Comparison of ENCODE assay signal across 2 cellular contexts in genomic region chr19:32744555-32745325, GRCh38.
TF ChIP-seq lines count a peak whose summit lies in the region.

No MANE protein-coding gene starts in this region.

TF ChIP-seq in HEK293, 187 proteins besides CTCF, POLR2A, EP300 and RAD21:
- 0 out of 2 replicates have a peak, but pooled peaks have one; percentile 26 for TF ChIP-seq GLIS2 (tag by site-specific recombination; IDR thresholded peaks at IDR 0.05)
- no peak for TF ChIP-seq KLF10 (tag by site-specific recombination; IDR thresholded peaks at IDR 0.05)

TF ChIP-seq in WTC11, 78 proteins besides CTCF, POLR2A, EP300 and RAD21 (continued from another document):
- TF ChIP-seq ZNF263 (CRISPR knock-in tag; IDR thresholded peaks at IDR 0.05; ENCODE audit: low read depth) (peak; percentile 38; the same call in 1 of the 2 replicates), ATF6 (CRISPR knock-in tag; IDR thresholded peaks at IDR 0.05) (no peak)
